16 cellular contexts compared by ENCODE assay signal in the genomic region with DNA sequence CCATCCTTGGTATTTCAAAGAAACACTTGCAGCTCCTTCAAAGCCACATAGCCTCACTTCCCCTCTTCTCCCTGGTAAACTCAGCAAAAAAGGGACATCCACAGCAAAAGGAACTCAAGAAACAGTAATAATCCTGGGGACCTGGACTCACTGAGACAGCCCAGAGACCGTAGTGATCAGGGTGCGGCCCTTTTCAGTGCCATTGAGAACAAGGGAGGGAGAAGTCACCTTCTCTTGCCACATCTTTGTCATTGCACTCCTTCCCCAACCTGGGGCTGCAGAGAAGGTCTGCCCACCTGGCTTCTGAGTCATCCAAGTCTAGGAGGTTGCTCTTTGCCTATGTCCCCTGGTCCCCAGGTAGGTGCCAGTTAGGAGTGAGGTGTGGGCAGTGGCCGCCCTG.
DNase-seq lines count a peak whose midpoint lies in the region; ATAC-seq, FAIRE-seq and TF ChIP-seq lines count a peak whose summit lies in the region.
"Had no signal": no experiment of that assay in that cellular context is flagged by ENCODE, and none has a peak within 500 bp of the region (broad histone marks: within the 10 kb centered on the region; RNA-seq: fewer than 3 reads in every experiment).

No MANE protein-coding gene starts in this region.

- H3K4me3 ChIP-seq in Caco-2 (ENCODE audit: low read depth, low read length) (no peak overlapping the region), HEK293 (ENCODE audit: low read depth, low read length) (no peak overlapping the region), K562 (no peak overlapping the region)
- H3K4me3 ChIP-seq: GM23338 had no signal

- H3K4me1 ChIP-seq in Caco-2: no peaks in the 10 kb centered on the region
- no peaks in the 10 kb centered on the region for H3K4me1 ChIP-seq in HEK293 (ENCODE audit: control insufficient read depth, insufficient read depth, low read length)
- peaks cover 0 to 7% of the 10 kb centered on the region in 2 experiments; a peak in 1 of 5 replicates for H3K4me1 ChIP-seq in K562 (replicated peaks in 1 of 2; ENCODE audit: control insufficient read depth in 2 of 2, insufficient read depth in 2 of 2, low read length in 2 of 2)

- intact Hi-C loops in Caco-2 (cut with micrococcal nuclease; ENCODE audit: unreplicated experiment) (no loop called here), K562 (cut with micrococcal nuclease) (no loop called here)

- 95% methylated on average over 3 of the region's 3 CpGs for WGBS in K562 (ENCODE audit: insufficient coverage, low coverage, missing lambda C conversion rate)

- H3K27me3 ChIP-seq in Caco-2 (replicated peaks; ENCODE audit: control insufficient read depth, insufficient read depth, low read length) (no peaks in the 10 kb centered on the region), K562 (ENCODE audit: control insufficient read depth in 2 of 2, insufficient read depth in 2 of 2, low read length in 2 of 2) (no peaks in the 10 kb centered on the region)
- H3K27me3 ChIP-seq: BE2C had no signal

- H3K9ac ChIP-seq in K562 (ENCODE audit: insufficient read depth in 1 of 2, low read depth in 2 of 2, low read length in 2 of 2): no peak overlapping the region

- POLR2A ChIA-PET in Caco-2 (lab: Charles Lee): no interaction called here
- POLR2A ChIA-PET in HEK293 (lab: Yijun Ruan, JAX): no interaction called here
- POLR2A ChIA-PET in K562 (lab: Yijun Ruan, JAX): interaction anchor here (1.1 kb wide), 1 partner anchor 8 kb away, joined by 3 read pairs; no protein-coding TSS in a partner anchor

- H3K9me1 ChIP-seq in K562 (ENCODE audit: control insufficient read depth, insufficient read depth, low read length): no peaks in the 10 kb centered on the region

- DNase-seq in Caco-2: no peak
- no peak for DNase-seq in K562 (ENCODE audit: extremely low read depth in 1 of 4, low spot score in 3 of 4)
- no peak for DNase-seq in nephron progenitor cell
- DNase-seq in NCI-H2029 treated with DMSO at 0.1 percent for 48 hours (lab: John Stamatoyannopoulos, UW): no peak
- DNase-seq in middle frontal gyrus (ENCODE audit: extremely low spot score, low spot score): no peak
- DNase-seq: BE2C; C1 segment of cervical spinal cord; CD4-positive, CD25-positive, alpha-beta regulatory T cell; CD8-positive, alpha-beta memory T cell; COR-L47; H7 had no signal

- BruUV-seq in Caco-2 (replicated peaks; lab: Mats Ljungman, UMichigan) (no TSS peak), K562 (replicated peaks; lab: Mats Ljungman, UMichigan) (no TSS peak)

- no peaks in the 10 kb centered on the region for H3K9me3 ChIP-seq in Caco-2
- H3K9me3 ChIP-seq in HEK293 (ENCODE audit: control insufficient read depth, insufficient read depth, low read depth, low read length): no peaks in the 10 kb centered on the region
- H3K9me3 ChIP-seq in K562 (replicated peaks; ENCODE audit: control insufficient read depth, insufficient read depth, low read depth, low read length): no peaks in the 10 kb centered on the region
- H3K9me3 ChIP-seq: BE2C had no signal

- in situ Hi-C loops in K562 (cut with MboI): no loop called here

- no peak for TF ChIP-seq CTCF in Caco-2 (IDR thresholded peaks at IDR 0.05; ENCODE audit: insufficient read depth in 1 of 2, low read depth in 1 of 2, low read length in 1 of 2, severe bottlenecking in 1 of 2, unreplicated experiment in 1 of 2)
- no peak for TF ChIP-seq CTCF in HEK293 (tag by site-specific recombination; IDR thresholded peaks at IDR 0.05)
- no peak for TF ChIP-seq CTCF in K562 (IDR thresholded peaks at IDR 0.05 in 2 of 3, conservative IDR thresholded peaks at IDR 0.05 in 1 of 3; ENCODE audit: insufficient read depth in 2 of 3, low read depth in 1 of 3, low read length in 3 of 3)
- TF ChIP-seq CTCF in nephron progenitor cell (IDR thresholded peaks at IDR 0.05): no peak

- no peak overlapping the region for H3K4me2 ChIP-seq in K562 (ENCODE audit: insufficient read depth, low read length)
- H3K4me2 ChIP-seq: GM23338 had no signal

- H3K36me3 Mint-ChIP-seq in Caco-2 (ENCODE audit: insufficient read depth, unreplicated experiment) (peaks cover 98% of the 10 kb centered on the region), nephron progenitor cell (ENCODE audit: low read depth) (peaks cover 78% of the 10 kb centered on the region)

- no peak overlapping the region for H3K27ac ChIP-seq in HEK293 (ENCODE audit: extremely low read depth, low read depth, low read length)
- no peak overlapping the region for H3K27ac ChIP-seq in K562 (ENCODE audit: extremely low read depth, low read depth, low read length)

- no peak for TF ChIP-seq RAD21 in K562 (CRISPR knock-in tag; conservative IDR thresholded peaks at IDR 0.05 in 1 of 2, IDR thresholded peaks at IDR 0.05 in 1 of 2)

- no peak for TF ChIP-seq EP300 in K562 (IDR thresholded peaks at IDR 0.05; ENCODE audit: low read length)

- H3K27ac Mint-ChIP-seq in Caco-2 (ENCODE audit: unreplicated experiment): peak overlapping the region; percentile 53
- H3K27ac Mint-ChIP-seq in nephron progenitor cell: peak overlapping the region; percentile 44

- ATAC-seq in K562: no peak
- ATAC-seq: GM23338 had no signal

- no peak overlapping the region for H3K4me3 Mint-ChIP-seq in Caco-2 (ENCODE audit: unreplicated experiment)
- no peak overlapping the region for H3K4me3 Mint-ChIP-seq in nephron progenitor cell
- H3K4me3 Mint-ChIP-seq: CD4-positive, CD25-positive, alpha-beta regulatory T cell; CD8-positive, alpha-beta memory T cell; GM23338 had no signal

- H3K9me3 Mint-ChIP-seq in Caco-2 (ENCODE audit: unreplicated experiment): no peaks in the 10 kb centered on the region
- H3K9me3 Mint-ChIP-seq in nephron progenitor cell: no peaks in the 10 kb centered on the region
- H3K9me3 Mint-ChIP-seq: CD4-positive, CD25-positive, alpha-beta regulatory T cell; CD8-positive, alpha-beta memory T cell; GM23338 had no signal

- CTCF ChIA-PET in Caco-2 (lab: Charles Lee): no interaction called here
- CTCF ChIA-PET in HEK293 (lab: Yijun Ruan, JAX): no interaction called here
- CTCF ChIA-PET in K562 (lab: Yijun Ruan, JAX; ENCODE audit: low intra/inter-chr PET ratio): no interaction called here

- TF ChIP-seq POLR2A in K562 (conservative IDR thresholded peaks at IDR 0.05): no peak

- H4K20me1 ChIP-seq in K562 (replicated peaks; ENCODE audit: control insufficient read depth, insufficient read depth, low read length): peaks cover 4% of the 10 kb centered on the region; the same call in 1 of the 2 replicates

- H3K36me3 ChIP-seq in Caco-2 (ENCODE audit: control insufficient read depth, insufficient read depth, low read length): peaks cover 3% of the 10 kb centered on the region; the same call in 1 of the 2 replicates
- peaks cover 10 to 42% of the 10 kb centered on the region in 2 experiments; a peak in 2 of 3 replicates for H3K36me3 ChIP-seq in HEK293 (ENCODE audit: control insufficient read depth in 2 of 2, insufficient read depth in 1 of 2, low read length in 2 of 2)
- H3K36me3 ChIP-seq in K562 (ENCODE audit: control insufficient read depth, insufficient read depth, low read length): peaks cover 73% of the 10 kb centered on the region

- no peaks in the 10 kb centered on the region for H3K79me2 ChIP-seq in K562 (ENCODE audit: control insufficient read depth, insufficient read depth, low read length)

- no peaks in the 10 kb centered on the region for H3K27me3 Mint-ChIP-seq in Caco-2 (ENCODE audit: insufficient read depth, unreplicated experiment)
- peaks cover 3% of the 10 kb centered on the region for H3K27me3 Mint-ChIP-seq in nephron progenitor cell (ENCODE audit: low read depth, poor library complexity)
- H3K27me3 Mint-ChIP-seq: CD4-positive, CD25-positive, alpha-beta regulatory T cell; CD8-positive, alpha-beta memory T cell had no signal

- no peak for FAIRE-seq in K562 (lab: Jason Lieb, UNC)
- FAIRE-seq: D721Med, G401.6, GM12891 had no signal

- no peak overlapping the region for H2AFZ ChIP-seq in K562 (ENCODE audit: low read depth, low read length)
- H2AFZ ChIP-seq: GM23338 had no signal

- H3K4me1 Mint-ChIP-seq in Caco-2 (ENCODE audit: low read depth, unreplicated experiment) (no peaks in the 10 kb centered on the region), nephron progenitor cell (peaks cover 37% of the 10 kb centered on the region)
- H3K4me1 Mint-ChIP-seq: CD4-positive, CD25-positive, alpha-beta regulatory T cell; CD8-positive, alpha-beta memory T cell had no signal

TF ChIP-seq in HEK293, 187 proteins besides CTCF, POLR2A, EP300 and RAD21:
- TF ChIP-seq ZNF239 (tag by site-specific recombination; IDR thresholded peaks at IDR 0.05) (peak; percentile 86), TCF7L2 (IDR thresholded peaks at IDR 0.05; ENCODE audit: borderline replicate concordance, low read depth, low read length) (no peak)

TF ChIP-seq in K562, 482 proteins besides CTCF, POLR2A, EP300 and RAD21:
- TF ChIP-seq WHSC1 (IDR thresholded peaks at IDR 0.05; ENCODE audit: low read length) (no peak), ZNF239 (CRISPR knock-in tag; IDR thresholded peaks at IDR 0.05) (peak; percentile 62)
